8 cellular contexts compared by ENCODE assay signal in the genomic region with DNA sequence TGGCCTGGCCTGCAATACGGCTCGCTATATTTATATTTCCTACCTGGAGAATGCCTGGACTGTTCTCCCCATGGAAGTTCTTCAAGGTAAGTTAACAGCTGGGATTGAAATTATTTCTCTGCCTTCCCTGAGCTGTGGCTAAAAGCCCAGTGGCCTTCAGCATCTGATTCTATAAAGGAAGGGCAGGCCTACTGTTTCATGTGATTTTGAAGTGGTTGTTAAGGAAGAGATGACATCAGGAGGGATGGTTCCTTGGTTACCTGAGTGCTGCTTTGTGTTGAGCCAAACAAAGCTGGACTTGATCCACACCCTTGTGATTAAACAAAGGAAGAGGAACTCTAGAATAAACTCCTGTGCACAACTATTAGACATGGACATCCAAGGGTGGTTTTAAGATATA.
A peak's percentile ranks its signal among the peaks of the same experiment; 100 is the strongest.
DNase-seq lines count a peak whose midpoint lies in the region; ATAC-seq and TF ChIP-seq lines count a peak whose summit lies in the region.

No MANE protein-coding gene starts in this region.

- H3K4me1 ChIP-seq in cardiac muscle cell (ENCODE audit: low read depth) = peaks cover 27% of the 10 kb centered on the region
- H3K4me1 ChIP-seq in thymus (ENCODE audit: control insufficient read depth, insufficient read depth, low read length) = no peaks in the 10 kb centered on the region

- H3K9me3 ChIP-seq in cardiac muscle cell (ENCODE audit: low read depth) (no peaks in the 10 kb centered on the region), thymus (ENCODE audit: control insufficient read depth) (no peaks in the 10 kb centered on the region)

- intact Hi-C loops in activated CD4-positive, alpha-beta T cell treated with anti-CD3 and anti-CD28 coated beads for 36 hours (cut with DNase I, micrococcal nuclease) = no loop called here

- no peaks in the 10 kb centered on the region for H3K27me3 Mint-ChIP-seq in activated CD4-positive, alpha-beta T cell treated with anti-CD3 and anti-CD28 coated beads for 36 hours

- H3K4me3 ChIP-seq in LNCaP clone FGC (ENCODE audit: low read depth, low read length) (no peak overlapping the region), cardiac muscle cell (no peak overlapping the region), thymus (ENCODE audit: low read length) (no peak overlapping the region)

- H3K4me3 Mint-ChIP-seq in activated CD4-positive, alpha-beta T cell treated with anti-CD3 and anti-CD28 coated beads for 36 hours = no peak overlapping the region

- DNase-seq in LNCaP clone FGC (ENCODE audit: low read depth) = peak; percentile 93
- peak; percentile 72 for DNase-seq in SK-N-DZ (ENCODE audit: low spot score)
- DNase-seq in cardiac muscle cell (ENCODE audit: low read depth in 1 of 2, low spot score in 1 of 2) = peak; percentile 16 to 79
- DNase-seq in GM10248 (ENCODE audit: extremely low spot score) = no peak
- no peak for DNase-seq in activated CD4-positive, alpha-beta T cell treated with anti-CD3 and anti-CD28 coated beads for 36 hours

- peaks cover 46% of the 10 kb centered on the region for H3K36me3 Mint-ChIP-seq in activated CD4-positive, alpha-beta T cell treated with anti-CD3 and anti-CD28 coated beads for 36 hours (ENCODE audit: low read depth)

- POLR2A ChIA-PET in GM10248 (lab: Yijun Ruan, JAX) = no interaction called here
- POLR2A ChIA-PET in activated CD4-positive, alpha-beta T cell treated with anti-CD3 and anti-CD28 coated beads for 36 hours (lab: Charles Lee) = no interaction called here

- no peaks in the 10 kb centered on the region for H3K27me3 ChIP-seq in cardiac muscle cell
- H3K27me3 ChIP-seq in thymus (ENCODE audit: control insufficient read depth, insufficient read depth) = no peaks in the 10 kb centered on the region

- TF ChIP-seq CTCF in 22Rv1 (IDR thresholded peaks at IDR 0.05) = no peak
- TF ChIP-seq CTCF in LNCaP clone FGC (IDR thresholded peaks at IDR 0.05; ENCODE audit: control insufficient read depth, extremely low read depth, insufficient read depth) = no peak
- no peak for TF ChIP-seq CTCF in cardiac muscle cell (IDR thresholded peaks at IDR 0.05; ENCODE audit: low read depth, low read length)
- TF ChIP-seq CTCF in GM10248 (IDR thresholded peaks at IDR 0.05; ENCODE audit: control extremely low read depth, extremely low read depth, low read depth, missing control alignments) = no peak

- CTCF ChIA-PET in GM10248 (lab: Yijun Ruan, JAX) = interaction anchor here (1.2 to 1.8 kb wide), 2 partner anchors 10 to 22 kb away, joined by 7 to 9 read pairs; no protein-coding TSS in a partner anchor
- CTCF ChIA-PET in activated CD4-positive, alpha-beta T cell treated with anti-CD3 and anti-CD28 coated beads for 36 hours (lab: Charles Lee) = interaction anchor here (0.5 to 1.6 kb wide), 5 partner anchors 10 to 785 kb away, joined by 3 to 7 read pairs (median 3); no protein-coding TSS in a partner anchor

- no peaks in the 10 kb centered on the region for H3K9me3 Mint-ChIP-seq in activated CD4-positive, alpha-beta T cell treated with anti-CD3 and anti-CD28 coated beads for 36 hours (ENCODE audit: low read depth)

- H3K36me3 ChIP-seq in cardiac muscle cell (no peaks in the 10 kb centered on the region), thymus (ENCODE audit: control insufficient read depth, insufficient read depth) (peaks cover 14% of the 10 kb centered on the region)

- no peak overlapping the region for H3K27ac Mint-ChIP-seq in activated CD4-positive, alpha-beta T cell treated with anti-CD3 and anti-CD28 coated beads for 36 hours

- H3K4me1 Mint-ChIP-seq in activated CD4-positive, alpha-beta T cell treated with anti-CD3 and anti-CD28 coated beads for 36 hours = peaks cover 43% of the 10 kb centered on the region

- ATAC-seq in activated CD4-positive, alpha-beta T cell treated with anti-CD3 and anti-CD28 coated beads for 36 hours = no peak
- no peak for ATAC-seq in HG03095 (IDR thresholded peaks at IDR 0.05; ENCODE audit: unreplicated experiment)

- WGBS in thymus = 91% methylated on average over 2 of the region's 2 CpGs

- H3K27ac ChIP-seq in 22Rv1 = peak overlapping the region; percentile 93
- no peak overlapping the region for H3K27ac ChIP-seq in cardiac muscle cell
- H3K27ac ChIP-seq in thymus (ENCODE audit: low read depth) = peak overlapping the region; percentile 40

Comparison
In these comparisons a context has a peak if more than half of its experiments do, and no peak if none do; other contexts are left out.
1. DNase-seq: peak in LNCaP clone FGC (single experiment), SK-N-DZ (single experiment) and cardiac muscle cell (2 of 2); none in GM10248 (single experiment) and activated CD4-positive, alpha-beta T cell treated with anti-CD3 and anti-CD28 coated beads for 36 hours (single experiment).